Comparison of ENCODE assay signal across 15 cellular contexts in genomic region chr1:174788981-174789380, GRCh38.
DNase-seq lines count a peak whose midpoint lies in the region; ATAC-seq, FAIRE-seq and TF ChIP-seq lines count a peak whose summit lies in the region.
"Had no signal": no experiment of that assay in that cellular context is flagged by ENCODE, and none has a peak within 500 bp of the region (broad histone marks: within the 10 kb centered on the region; RNA-seq: fewer than 3 reads in every experiment).

No MANE protein-coding gene starts in this region.

- DNase-seq in AG04450 (ENCODE audit: low read depth, low spot score) (peak; percentile 32), HTR-8/SVneo (ENCODE audit: insufficient read length, low spot score) (peak; percentile 22), SW480 (ENCODE audit: low spot score) (peak; percentile 12), foreskin keratinocyte (peak; percentile 83 to 89), C1 segment of cervical spinal cord (lab: John Stamatoyannopoulos, UW) (no peak)
- DNase-seq: activated CD4-positive, alpha-beta T cell treated with anti-CD3 and anti-CD28 coated beads, Interleukin-2, amount 50 U/mL, for 4 hours; activated naive CD8-positive, alpha-beta T cell treated with anti-CD3 and anti-CD28 coated beads for 36 hours; BE2C; esophagus squamous epithelium; NCI-H1694; SHP77; spleen had no signal

- ATAC-seq in foreskin keratinocyte (peak; percentile 89), HG03196 (IDR thresholded peaks at IDR 0.05; ENCODE audit: unreplicated experiment) (no peak), GM18909 (IDR thresholded peaks at IDR 0.05; ENCODE audit: poor library complexity, unreplicated experiment) (no peak), GM19467 (IDR thresholded peaks at IDR 0.05; ENCODE audit: unreplicated experiment) (no peak)

- H3K27ac ChIP-seq in AG04450 (ENCODE audit: low read depth, low read length) = no peak overlapping the region
- H3K27ac ChIP-seq in foreskin keratinocyte = peak overlapping the region; percentile 36
- H3K27ac ChIP-seq: esophagus squamous epithelium, spleen had no signal

- no peak for FAIRE-seq in HTR-8/SVneo (lab: Jason Lieb, UNC)

- CTCF ChIA-PET in AG04450 (lab: Charles Lee) = no interaction called here

- H3K27me3 ChIP-seq in AG04450 (ENCODE audit: control insufficient read depth, insufficient read depth, low read length) = peaks cover 4% of the 10 kb centered on the region
- no peaks in the 10 kb centered on the region for H3K27me3 ChIP-seq in foreskin keratinocyte
- H3K27me3 ChIP-seq: BE2C, esophagus squamous epithelium, spleen had no signal

- TF ChIP-seq CTCF in AG04450 (IDR thresholded peaks at IDR 0.05; ENCODE audit: low read depth, low read length) = no peak
- no peak for TF ChIP-seq CTCF in foreskin keratinocyte (conservative IDR thresholded peaks at IDR 0.05)

- H3K4me3 ChIP-seq in AG04450 (ENCODE audit: low read depth, low read length) = no peak overlapping the region
- H3K4me3 ChIP-seq: esophagus squamous epithelium, spleen had no signal

- H3K9me3 ChIP-seq in AG04450 (ENCODE audit: control insufficient read depth, insufficient read depth, low read length) = no peaks in the 10 kb centered on the region
- H3K9me3 ChIP-seq: BE2C, esophagus squamous epithelium, spleen had no signal

- peaks cover 23% of the 10 kb centered on the region for H3K4me1 ChIP-seq in foreskin keratinocyte
- H3K4me1 ChIP-seq: esophagus squamous epithelium had no signal

- POLR2A ChIA-PET in AG04450 (lab: Yijun Ruan, JAX) = interaction anchor here (1.6 kb wide), 1 partner anchor 210 kb away, joined by 5 read pairs; the partner anchor contains the start of gene CACYBP

Comparison
In these comparisons a context has a peak if more than half of its experiments do, and no peak if none do; other contexts are left out.
1. DNase-seq: peak in AG04450 (single experiment), HTR-8/SVneo (single experiment), SW480 (single experiment) and foreskin keratinocyte (2 of 2); none in C1 segment of cervical spinal cord (0 of 14).